1 cellular context compared by ENCODE assay signal in the genomic region with DNA sequence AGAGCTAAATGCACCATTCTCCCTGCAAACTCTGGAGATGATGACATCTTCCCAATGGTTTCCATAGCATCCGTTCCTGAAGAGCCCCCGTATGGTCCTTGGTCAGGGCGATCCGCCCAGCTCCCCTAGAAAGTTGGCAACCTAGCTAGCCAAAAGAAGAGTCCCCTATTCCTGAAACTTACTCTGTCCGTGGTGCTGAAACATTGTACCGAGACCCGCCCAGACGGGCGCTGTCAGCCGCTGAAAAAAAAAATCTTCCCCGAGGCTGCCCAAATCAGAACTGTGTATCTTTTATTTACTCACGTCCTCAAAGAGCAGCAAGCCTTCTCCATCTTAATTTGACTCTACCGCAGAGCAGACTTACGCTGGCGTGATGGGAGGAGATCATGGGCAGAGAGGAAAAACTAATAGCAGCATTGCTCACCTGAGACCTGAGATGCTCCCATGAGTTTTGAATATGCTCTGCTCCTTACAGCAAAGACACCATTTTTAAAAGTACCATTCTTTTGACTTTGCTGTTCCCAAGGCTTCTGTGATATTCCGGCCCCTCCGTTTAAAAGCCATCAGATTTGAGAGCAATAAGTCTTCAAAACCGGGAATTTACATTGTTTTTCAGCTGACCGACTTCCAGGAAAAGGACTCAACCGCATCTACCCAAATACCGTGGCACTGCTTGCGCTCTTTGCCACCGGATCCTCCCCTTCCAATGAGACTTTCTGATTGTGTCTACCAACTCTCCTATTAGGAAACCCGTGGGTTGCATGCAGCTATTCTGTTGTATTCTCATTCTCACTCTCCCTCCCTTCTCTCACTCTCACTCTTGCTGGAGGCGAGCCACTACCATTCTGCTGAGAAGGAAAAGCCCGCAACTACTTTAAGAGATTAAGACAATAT.
TF ChIP-seq lines count a peak whose summit lies in the region.

Gene SLC17A6 (plus strand): TSS at position 811 of the 894 bp plus-strand sequence. CDS start 153 bp downstream, outside the sequence.

TF ChIP-seq in WTC11, 78 proteins besides CTCF, POLR2A, EP300 and RAD21 (continued from another document):
- TF ChIP-seq, protein P1, sequence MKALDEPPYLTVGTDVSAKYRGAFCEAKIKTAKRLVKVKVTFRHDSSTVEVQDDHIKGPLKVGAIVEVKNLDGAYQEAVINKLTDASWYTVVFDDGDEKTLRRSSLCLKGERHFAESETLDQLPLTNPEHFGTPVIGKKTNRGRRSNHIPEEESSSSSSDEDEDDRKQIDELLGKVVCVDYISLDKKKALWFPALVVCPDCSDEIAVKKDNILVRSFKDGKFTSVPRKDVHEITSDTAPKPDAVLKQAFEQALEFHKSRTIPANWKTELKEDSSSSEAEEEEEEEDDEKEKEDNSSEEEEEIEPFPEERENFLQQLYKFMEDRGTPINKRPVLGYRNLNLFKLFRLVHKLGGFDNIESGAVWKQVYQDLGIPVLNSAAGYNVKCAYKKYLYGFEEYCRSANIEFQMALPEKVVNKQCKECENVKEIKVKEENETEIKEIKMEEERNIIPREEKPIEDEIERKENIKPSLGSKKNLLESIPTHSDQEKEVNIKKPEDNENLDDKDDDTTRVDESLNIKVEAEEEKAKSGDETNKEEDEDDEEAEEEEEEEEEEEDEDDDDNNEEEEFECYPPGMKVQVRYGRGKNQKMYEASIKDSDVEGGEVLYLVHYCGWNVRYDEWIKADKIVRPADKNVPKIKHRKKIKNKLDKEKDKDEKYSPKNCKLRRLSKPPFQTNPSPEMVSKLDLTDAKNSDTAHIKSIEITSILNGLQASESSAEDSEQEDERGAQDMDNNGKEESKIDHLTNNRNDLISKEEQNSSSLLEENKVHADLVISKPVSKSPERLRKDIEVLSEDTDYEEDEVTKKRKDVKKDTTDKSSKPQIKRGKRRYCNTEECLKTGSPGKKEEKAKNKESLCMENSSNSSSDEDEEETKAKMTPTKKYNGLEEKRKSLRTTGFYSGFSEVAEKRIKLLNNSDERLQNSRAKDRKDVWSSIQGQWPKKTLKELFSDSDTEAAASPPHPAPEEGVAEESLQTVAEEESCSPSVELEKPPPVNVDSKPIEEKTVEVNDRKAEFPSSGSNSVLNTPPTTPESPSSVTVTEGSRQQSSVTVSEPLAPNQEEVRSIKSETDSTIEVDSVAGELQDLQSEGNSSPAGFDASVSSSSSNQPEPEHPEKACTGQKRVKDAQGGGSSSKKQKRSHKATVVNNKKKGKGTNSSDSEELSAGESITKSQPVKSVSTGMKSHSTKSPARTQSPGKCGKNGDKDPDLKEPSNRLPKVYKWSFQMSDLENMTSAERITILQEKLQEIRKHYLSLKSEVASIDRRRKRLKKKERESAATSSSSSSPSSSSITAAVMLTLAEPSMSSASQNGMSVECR (CRISPR knock-in tag; IDR thresholded peaks at IDR 0.05; ENCODE audit: borderline replicate concordance): no peak
- TF ChIP-seq STAT6 (CRISPR knock-in tag; conservative IDR thresholded peaks at IDR 0.05; ENCODE audit: low read depth) (no peak), TEAD1 (CRISPR knock-in tag; IDR thresholded peaks at IDR 0.05) (peak; percentile 46; the same call in 1 of the 2 replicates), GTF2I (CRISPR knock-in tag; conservative IDR thresholded peaks at IDR 0.05) (no peak), ELF4 (CRISPR knock-in tag; IDR thresholded peaks at IDR 0.05; ENCODE audit: low read depth) (no peak), USF1 (CRISPR knock-in tag; IDR thresholded peaks at IDR 0.05) (0 out of 2 replicates have a peak, but pooled peaks have one; percentile 33), SMAD4 (CRISPR knock-in tag; IDR thresholded peaks at IDR 0.05) (no peak)
- TF ChIP-seq, protein P2, sequence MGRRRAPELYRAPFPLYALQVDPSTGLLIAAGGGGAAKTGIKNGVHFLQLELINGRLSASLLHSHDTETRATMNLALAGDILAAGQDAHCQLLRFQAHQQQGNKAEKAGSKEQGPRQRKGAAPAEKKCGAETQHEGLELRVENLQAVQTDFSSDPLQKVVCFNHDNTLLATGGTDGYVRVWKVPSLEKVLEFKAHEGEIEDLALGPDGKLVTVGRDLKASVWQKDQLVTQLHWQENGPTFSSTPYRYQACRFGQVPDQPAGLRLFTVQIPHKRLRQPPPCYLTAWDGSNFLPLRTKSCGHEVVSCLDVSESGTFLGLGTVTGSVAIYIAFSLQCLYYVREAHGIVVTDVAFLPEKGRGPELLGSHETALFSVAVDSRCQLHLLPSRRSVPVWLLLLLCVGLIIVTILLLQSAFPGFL (CRISPR knock-in tag; IDR thresholded peaks at IDR 0.05; ENCODE audit: borderline replicate concordance): no peak
